In genomic region chr2:144524190-144524957, GRCh38 we compare ENCODE assay signal across 1 cellular context.
TF ChIP-seq lines count a peak whose summit lies in the region.

No MANE protein-coding gene starts in this region.

TF ChIP-seq in K562, 482 proteins besides CTCF, POLR2A, EP300 and RAD21 (continued from another document and continues in another):
- TF ChIP-seq CBX1 (IDR thresholded peaks at IDR 0.05; ENCODE audit: low read depth) = peak; percentile 39; the same call in 1 of the 2 replicates
- no peak for TF ChIP-seq NFIX (CRISPR knock-in tag; IDR thresholded peaks at IDR 0.05; ENCODE audit: low read depth)
- no peak for TF ChIP-seq ADNP (tag; IDR thresholded peaks at IDR 0.05)
- TF ChIP-seq, protein P1, sequence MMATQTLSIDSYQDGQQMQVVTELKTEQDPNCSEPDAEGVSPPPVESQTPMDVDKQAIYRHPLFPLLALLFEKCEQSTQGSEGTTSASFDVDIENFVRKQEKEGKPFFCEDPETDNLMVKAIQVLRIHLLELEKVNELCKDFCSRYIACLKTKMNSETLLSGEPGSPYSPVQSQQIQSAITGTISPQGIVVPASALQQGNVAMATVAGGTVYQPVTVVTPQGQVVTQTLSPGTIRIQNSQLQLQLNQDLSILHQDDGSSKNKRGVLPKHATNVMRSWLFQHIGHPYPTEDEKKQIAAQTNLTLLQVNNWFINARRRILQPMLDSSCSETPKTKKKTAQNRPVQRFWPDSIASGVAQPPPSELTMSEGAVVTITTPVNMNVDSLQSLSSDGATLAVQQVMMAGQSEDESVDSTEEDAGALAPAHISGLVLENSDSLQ (IDR thresholded peaks at IDR 0.05) = peak; percentile 83
- TF ChIP-seq KLF1 (tag; IDR thresholded peaks at IDR 0.05) = no peak
- no peak for TF ChIP-seq U2AF2 (optimal IDR thresholded peaks at IDR 0.05; ENCODE audit: low read depth, low read length)
- no peak for TF ChIP-seq NFATC3 (IDR thresholded peaks at IDR 0.05)
- no peak for TF ChIP-seq ZNF79 (CRISPR knock-in tag; IDR thresholded peaks at IDR 0.05; ENCODE audit: low read depth)
- no peak for TF ChIP-seq TBL1XR1 (IDR thresholded peaks at IDR 0.05; ENCODE audit: low read length in 2 of 2)
- no peak for TF ChIP-seq BCOR (IDR thresholded peaks at IDR 0.05)
- no peak for TF ChIP-seq SAFB2 (IDR thresholded peaks at IDR 0.05; ENCODE audit: borderline replicate concordance, low read depth, low read length, severe bottlenecking)
- TF ChIP-seq PYGO2 (tag; IDR thresholded peaks at IDR 0.05) = no peak
- TF ChIP-seq, protein P2, sequence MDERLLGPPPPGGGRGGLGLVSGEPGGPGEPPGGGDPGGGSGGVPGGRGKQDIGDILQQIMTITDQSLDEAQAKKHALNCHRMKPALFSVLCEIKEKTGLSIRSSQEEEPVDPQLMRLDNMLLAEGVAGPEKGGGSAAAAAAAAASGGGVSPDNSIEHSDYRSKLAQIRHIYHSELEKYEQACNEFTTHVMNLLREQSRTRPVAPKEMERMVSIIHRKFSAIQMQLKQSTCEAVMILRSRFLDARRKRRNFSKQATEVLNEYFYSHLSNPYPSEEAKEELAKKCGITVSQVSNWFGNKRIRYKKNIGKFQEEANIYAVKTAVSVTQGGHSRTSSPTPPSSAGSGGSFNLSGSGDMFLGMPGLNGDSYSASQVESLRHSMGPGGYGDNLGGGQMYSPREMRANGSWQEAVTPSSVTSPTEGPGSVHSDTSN (CRISPR knock-in tag; IDR thresholded peaks at IDR 0.05; ENCODE audit: low read depth) = no peak
- TF ChIP-seq, protein P2 (tag; conservative IDR thresholded peaks at IDR 0.05; ENCODE audit: low read depth) = 0 out of 2 replicates have a peak, but pooled peaks have one; percentile 31
- TF ChIP-seq ZNF316 (IDR thresholded peaks at IDR 0.05) = no peak
- no peak for TF ChIP-seq SMAD4 (CRISPR knock-in tag; conservative IDR thresholded peaks at IDR 0.05)
- no peak for TF ChIP-seq HDAC6 (IDR thresholded peaks at IDR 0.05; ENCODE audit: low read depth, low read length)
- TF ChIP-seq BMI1 (IDR thresholded peaks at IDR 0.05; ENCODE audit: low read length) = no peak
- no peak for TF ChIP-seq KLF6 (CRISPR knock-in tag; IDR thresholded peaks at IDR 0.05; ENCODE audit: borderline replicate concordance)
- no peak for TF ChIP-seq ZNF274 (IDR thresholded peaks at IDR 0.05; ENCODE audit: borderline replicate concordance, low read depth, low read length)
- no peak for TF ChIP-seq ZNF764 (CRISPR knock-in tag; IDR thresholded peaks at IDR 0.05; ENCODE audit: low read depth)
- TF ChIP-seq RBBP5 (IDR thresholded peaks at IDR 0.05; ENCODE audit: borderline replicate concordance, insufficient read depth, low read length, poor library complexity, severe bottlenecking) = peak; percentile 51
- TF ChIP-seq ZBTB11 (CRISPR knock-in tag; IDR thresholded peaks at IDR 0.05) = peak in 1 of 3 experiments; percentile 70; a peak in 2 of 6 replicates
- TF ChIP-seq MAZ (CRISPR knock-in tag; conservative IDR thresholded peaks at IDR 0.05 in 1 of 2, IDR thresholded peaks at IDR 0.05 in 1 of 2) = peak; percentile 35 to 47; a peak in 2 of 4 replicates
- no peak for TF ChIP-seq ID3 (CRISPR knock-in tag; IDR thresholded peaks at IDR 0.05)
- no peak for TF ChIP-seq ID3 (tag; IDR thresholded peaks at IDR 0.05)
- TF ChIP-seq ZNF695 (CRISPR knock-in tag; IDR thresholded peaks at IDR 0.05) = no peak
- no peak for TF ChIP-seq CHD4 (IDR thresholded peaks at IDR 0.05; ENCODE audit: insufficient read depth, insufficient replicate concordance, low read depth, low read length, poor library complexity, severe bottlenecking)
- TF ChIP-seq ATF2 (CRISPR knock-in tag; IDR thresholded peaks at IDR 0.05) = no peak
- TF ChIP-seq ZNF609 (CRISPR knock-in tag; IDR thresholded peaks at IDR 0.05; ENCODE audit: borderline replicate concordance) = no peak
- TF ChIP-seq CTBP1 (IDR thresholded peaks at IDR 0.05; ENCODE audit: borderline replicate concordance) = no peak
- TF ChIP-seq HNRNPL (IDR thresholded peaks at IDR 0.05; ENCODE audit: low read depth, low read length) = no peak
- TF ChIP-seq CREB3 (tag; conservative IDR thresholded peaks at IDR 0.05; ENCODE audit: low read depth) = no peak
- no peak for TF ChIP-seq ZNF24 (IDR thresholded peaks at IDR 0.05)
- TF ChIP-seq SIX5 (IDR thresholded peaks at IDR 0.05; ENCODE audit: borderline replicate concordance in 1 of 2, insufficient read depth in 1 of 2, low read depth in 1 of 2, low read length in 2 of 2) = no peak
- TF ChIP-seq, protein P3, sequence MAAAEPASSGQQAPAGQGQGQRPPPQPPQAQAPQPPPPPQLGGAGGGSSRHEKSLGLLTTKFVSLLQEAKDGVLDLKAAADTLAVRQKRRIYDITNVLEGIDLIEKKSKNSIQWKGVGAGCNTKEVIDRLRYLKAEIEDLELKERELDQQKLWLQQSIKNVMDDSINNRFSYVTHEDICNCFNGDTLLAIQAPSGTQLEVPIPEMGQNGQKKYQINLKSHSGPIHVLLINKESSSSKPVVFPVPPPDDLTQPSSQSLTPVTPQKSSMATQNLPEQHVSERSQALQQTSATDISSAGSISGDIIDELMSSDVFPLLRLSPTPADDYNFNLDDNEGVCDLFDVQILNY (CRISPR knock-in tag; IDR thresholded peaks at IDR 0.05) = no peak
- TF ChIP-seq BDP1 (IDR thresholded peaks at IDR 0.05; ENCODE audit: insufficient read depth, insufficient read length) = no peak
- no peak for TF ChIP-seq FUS (optimal IDR thresholded peaks at IDR 0.05; ENCODE audit: low read depth, low read length)
- no peak for TF ChIP-seq ZC3H4 (CRISPR knock-in tag; IDR thresholded peaks at IDR 0.05; ENCODE audit: borderline replicate concordance)
- TF ChIP-seq PRMT5 (CRISPR knock-in tag; IDR thresholded peaks at IDR 0.05) = no peak
- TF ChIP-seq ZNF512 (tag; IDR thresholded peaks at IDR 0.05) = peak; percentile 45
- no peak for TF ChIP-seq BRCA1 (IDR thresholded peaks at IDR 0.05)
- TF ChIP-seq BRCA1 (CRISPR knock-in tag; IDR thresholded peaks at IDR 0.05) = no peak
- TF ChIP-seq, protein P4, sequence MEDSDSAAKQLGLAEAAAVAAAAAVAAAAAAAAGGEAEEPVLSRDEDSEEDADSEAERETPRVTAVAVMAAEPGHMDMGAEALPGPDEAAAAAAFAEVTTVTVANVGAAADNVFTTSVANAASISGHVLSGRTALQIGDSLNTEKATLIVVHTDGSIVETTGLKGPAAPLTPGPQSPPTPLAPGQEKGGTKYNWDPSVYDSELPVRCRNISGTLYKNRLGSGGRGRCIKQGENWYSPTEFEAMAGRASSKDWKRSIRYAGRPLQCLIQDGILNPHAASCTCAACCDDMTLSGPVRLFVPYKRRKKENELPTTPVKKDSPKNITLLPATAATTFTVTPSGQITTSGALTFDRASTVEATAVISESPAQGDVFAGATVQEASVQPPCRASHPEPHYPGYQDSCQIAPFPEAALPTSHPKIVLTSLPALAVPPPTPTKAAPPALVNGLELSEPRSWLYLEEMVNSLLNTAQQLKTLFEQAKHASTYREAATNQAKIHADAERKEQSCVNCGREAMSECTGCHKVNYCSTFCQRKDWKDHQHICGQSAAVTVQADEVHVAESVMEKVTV (CRISPR knock-in tag; IDR thresholded peaks at IDR 0.05) = no peak
- no peak for TF ChIP-seq ZNF197 (CRISPR knock-in tag; IDR thresholded peaks at IDR 0.05; ENCODE audit: low read depth)
- TF ChIP-seq PHTF2 (CRISPR knock-in tag; IDR thresholded peaks at IDR 0.05) = no peak
- no peak for TF ChIP-seq SREBF1 (IDR thresholded peaks at IDR 0.05; ENCODE audit: borderline replicate concordance, low read depth, low read length)
- TF ChIP-seq NR1H2 (CRISPR knock-in tag; IDR thresholded peaks at IDR 0.05) = no peak
